In genomic region chr4:129966175-129966574, GRCh38 we compare ENCODE assay signal across 31 cellular contexts.
DNase-seq lines count a peak whose midpoint lies in the region; ATAC-seq, FAIRE-seq and TF ChIP-seq lines count a peak whose summit lies in the region.
"Had no signal": no experiment of that assay in that cellular context is flagged by ENCODE, and none has a peak within 500 bp of the region (broad histone marks: within the 10 kb centered on the region; RNA-seq: fewer than 3 reads in every experiment).

No MANE protein-coding gene starts in this region.

- DNase-seq in DMS153 treated with DMSO at 0.1 percent for 48 hours (lab: John Stamatoyannopoulos, UW; ENCODE audit: unreplicated experiment), result no peak
- DNase-seq in SK-N-DZ (ENCODE audit: low spot score), result no peak
- DNase-seq in DMS79 treated with DMSO at 0.1 percent for 48 hours (lab: John Stamatoyannopoulos, UW), result no peak
- DNase-seq in H54 (ENCODE audit: insufficient read length, low spot score), result no peak
- DNase-seq: C1 segment of cervical spinal cord; CD4-positive, alpha-beta memory T cell; COR-L47; EL; GDM1; Kasumi-1; NCI-H1092 treated with DMSO at 0.1 percent for 48 hours; NCI-H1436; NCI-H187; NCI-H2081 treated with DMSO at 0.1 percent for 48 hours; NCI-H446; NCI-H524 treated with DMSO at 0.1 percent for 48 hours; NCI-H774; PC-3; T-helper 17 cell; T1000 had no signal

- peak; percentile 58 for ATAC-seq in GM18520 (IDR thresholded peaks at IDR 0.05; ENCODE audit: unreplicated experiment)
- peak; percentile 57 for ATAC-seq in GM18909 (IDR thresholded peaks at IDR 0.05; ENCODE audit: poor library complexity, unreplicated experiment)
- peak; percentile 77 for ATAC-seq in HG02943 (IDR thresholded peaks at IDR 0.05; ENCODE audit: low read depth, unreplicated experiment)
- ATAC-seq in HG03432 (IDR thresholded peaks at IDR 0.05; ENCODE audit: unreplicated experiment), result peak; percentile 86
- ATAC-seq: A549, HCT116, K562, PC-3, SK-N-SH treated with all-trans-retinoic acid at 6 μM for 48 hours, T-helper 17 cell had no signal

- TF ChIP-seq POLR2A in H54 (IDR thresholded peaks at IDR 0.05; ENCODE audit: low read depth, low read length), result no peak

- FAIRE-seq in H54 (lab: Jason Lieb, UNC), result no peak
- FAIRE-seq: A549, GM12891, GM19239, H1, K562 had no signal
